ENCODE assay signal across 2 cellular contexts in genomic region chr14:103872492-103873113, GRCh38.
TF ChIP-seq lines count a peak whose summit lies in the region.

No MANE protein-coding gene starts in this region.

TF ChIP-seq in HEK293, 187 proteins besides CTCF, POLR2A, EP300 and RAD21:
- TF ChIP-seq GLIS1 (tag by site-specific recombination; IDR thresholded peaks at IDR 0.05) (peak; percentile 42; the same call in 1 of the 2 replicates), ZNF514 (tag by site-specific recombination; IDR thresholded peaks at IDR 0.05) (no peak)

TF ChIP-seq in K562, 482 proteins besides CTCF, POLR2A, EP300 and RAD21:
- TF ChIP-seq YBX1 (IDR thresholded peaks at IDR 0.05), result no peak
- TF ChIP-seq NCOA2 (IDR thresholded peaks at IDR 0.05; ENCODE audit: partially characterized antibody in 2 of 2), result no peak
- no peak for TF ChIP-seq CBX5 (IDR thresholded peaks at IDR 0.05; ENCODE audit: borderline replicate concordance, low read depth)
- TF ChIP-seq ATF1 (CRISPR knock-in tag; IDR thresholded peaks at IDR 0.05), result no peak
- no peak for TF ChIP-seq ATF1 (tag; IDR thresholded peaks at IDR 0.05)
- TF ChIP-seq ZNF644 (tag; IDR thresholded peaks at IDR 0.05; ENCODE audit: low read depth), result no peak
- no peak for TF ChIP-seq RBM14 (IDR thresholded peaks at IDR 0.05; ENCODE audit: borderline replicate concordance, insufficient read depth, low read depth, low read length)
- TF ChIP-seq HNRNPLL (IDR thresholded peaks at IDR 0.05; ENCODE audit: low read depth, low read length, poor library complexity, severe bottlenecking), result no peak
- no peak for TF ChIP-seq TAF15 (IDR thresholded peaks at IDR 0.05; ENCODE audit: low read depth, low read length)
- TF ChIP-seq KLF1 (tag; IDR thresholded peaks at IDR 0.05), result no peak
- TF ChIP-seq FOXP1 (CRISPR knock-in tag; IDR thresholded peaks at IDR 0.05), result no peak
- TF ChIP-seq, protein P1, sequence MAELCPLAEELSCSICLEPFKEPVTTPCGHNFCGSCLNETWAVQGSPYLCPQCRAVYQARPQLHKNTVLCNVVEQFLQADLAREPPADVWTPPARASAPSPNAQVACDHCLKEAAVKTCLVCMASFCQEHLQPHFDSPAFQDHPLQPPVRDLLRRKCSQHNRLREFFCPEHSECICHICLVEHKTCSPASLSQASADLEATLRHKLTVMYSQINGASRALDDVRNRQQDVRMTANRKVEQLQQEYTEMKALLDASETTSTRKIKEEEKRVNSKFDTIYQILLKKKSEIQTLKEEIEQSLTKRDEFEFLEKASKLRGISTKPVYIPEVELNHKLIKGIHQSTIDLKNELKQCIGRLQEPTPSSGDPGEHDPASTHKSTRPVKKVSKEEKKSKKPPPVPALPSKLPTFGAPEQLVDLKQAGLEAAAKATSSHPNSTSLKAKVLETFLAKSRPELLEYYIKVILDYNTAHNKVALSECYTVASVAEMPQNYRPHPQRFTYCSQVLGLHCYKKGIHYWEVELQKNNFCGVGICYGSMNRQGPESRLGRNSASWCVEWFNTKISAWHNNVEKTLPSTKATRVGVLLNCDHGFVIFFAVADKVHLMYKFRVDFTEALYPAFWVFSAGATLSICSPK (IDR thresholded peaks at IDR 0.05; ENCODE audit: borderline replicate concordance), result no peak
- TF ChIP-seq RBM34 (IDR thresholded peaks at IDR 0.05; ENCODE audit: borderline replicate concordance, insufficient read depth, low read length), result no peak
- no peak for TF ChIP-seq ZNF384 (IDR thresholded peaks at IDR 0.05; ENCODE audit: low read depth, low read length)
- TF ChIP-seq COPS2 (conservative IDR thresholded peaks at IDR 0.05), result no peak
- TF ChIP-seq HLTF (IDR thresholded peaks at IDR 0.05), result no peak
- no peak for TF ChIP-seq ZC3H8 (IDR thresholded peaks at IDR 0.05)
- no peak for TF ChIP-seq KDM1A (IDR thresholded peaks at IDR 0.05)
- no peak for TF ChIP-seq KAT7 (CRISPR knock-in tag; IDR thresholded peaks at IDR 0.05; ENCODE audit: borderline replicate concordance)
- TF ChIP-seq HDAC1 (IDR thresholded peaks at IDR 0.05), result no peak
